17 cellular contexts compared by ENCODE assay signal in genomic region chr1:119764220-119764619, GRCh38. TPM values are rescaled to one million over a fixed set of nuclear protein-coding genes. Genes with fewer than 3 reads are reported as not detected.
DNase-seq lines count a peak whose midpoint lies in the region; ATAC-seq and TF ChIP-seq lines count a peak whose summit lies in the region.
"Had no signal": no experiment of that assay in that cellular context is flagged by ENCODE, and none has a peak within 500 bp of the region (broad histone marks: within the 10 kb centered on the region; RNA-seq: fewer than 3 reads in every experiment).

No MANE protein-coding gene starts in this region.

- DNase-seq in left ventricle myocardium superior: no peak
- DNase-seq in right cardiac atrium: no peak
- no peak for DNase-seq in left lobe of liver (ENCODE audit: low spot score)
- no peak for DNase-seq in NCI-H446 treated with DMSO at 0.1 percent for 48 hours (lab: John Stamatoyannopoulos, UW)
- DNase-seq: Calu3; CD4-positive, alpha-beta T cell; DMS 273 treated with DMSO at 0.1 percent for 48 hours; GM23248; H7 had no signal

- ATAC-seq in left ventricle myocardium superior: peak; percentile 41
- no peak for ATAC-seq in right cardiac atrium
- ATAC-seq in left lobe of liver: peak; percentile 16
- no peak for ATAC-seq in GM19395 (IDR thresholded peaks at IDR 0.05; ENCODE audit: unreplicated experiment)
- no peak for ATAC-seq in HG03571 (IDR thresholded peaks at IDR 0.05; ENCODE audit: unreplicated experiment)
- ATAC-seq: GM12878 had no signal

- no peak overlapping the region for H3K27ac ChIP-seq in right cardiac atrium (ENCODE audit: low read length)
- H3K27ac ChIP-seq in C4-2B: peak overlapping the region; percentile 28; the same call in 1 of the 2 replicates
- H3K27ac ChIP-seq: GM23248 had no signal

- TF ChIP-seq CTCF in C4-2B (conservative IDR thresholded peaks at IDR 0.05): no peak

- 78% methylated on average over 6 of the region's 6 CpGs for WGBS in right cardiac atrium

- intact Hi-C loops in left ventricle myocardium superior (cut with micrococcal nuclease) (no loop called here), right cardiac atrium (cut with DNase I) (no loop called here)

- H3K4me3 ChIP-seq in right cardiac atrium (ENCODE audit: low read length): no peak overlapping the region
- H3K4me3 ChIP-seq: GM12878, GM23248 had no signal

- no peaks in the 10 kb centered on the region for H3K27me3 ChIP-seq in right cardiac atrium (ENCODE audit: control insufficient read depth, insufficient read depth)

- peaks cover 2% of the 10 kb centered on the region for H3K4me1 ChIP-seq in right cardiac atrium (ENCODE audit: control insufficient read depth, insufficient read depth, low read length)

- no peaks in the 10 kb centered on the region for H3K9me3 ChIP-seq in right cardiac atrium (ENCODE audit: control insufficient read depth, low read length)

RNA-seq across cellular contexts. Expression of gene HMGCS2, which starts 4.5 kb away (rescaled TPM):
- total RNA-seq in left ventricle myocardium superior (149 TPM), right cardiac atrium (10 to 100 TPM in 3 of 4 donors, under 1 TPM in 1; 0.82 to 50.8 (median 21.4) TPM), left lobe of liver (867 TPM)
- polyA plus RNA-seq in right cardiac atrium: 18.5 TPM
- total RNA-seq: A673; Calu3; CD4-positive, alpha-beta T cell; Daoy; GM23248; H7; HT1080 had no signal
- polyA plus RNA-seq: BJ, GM12878, GM23248 had no signal

RNA-seq across cellular contexts. Expression of gene REG4, which starts 47.0 kb away (rescaled TPM):
- not detected for total RNA-seq in left ventricle myocardium superior
- total RNA-seq in right cardiac atrium: not detected
- not detected for polyA plus RNA-seq in right cardiac atrium
- not detected for total RNA-seq in left lobe of liver
- total RNA-seq: A673, Calu3, Daoy, GM12878, GM23248, H7 had no signal
- polyA plus RNA-seq: BJ, GM12878, GM23248 had no signal

RNA-seq across cellular contexts. Expression of gene PHGDH, which starts 52.5 kb away (rescaled TPM):
- total RNA-seq in left ventricle myocardium superior (7.8 TPM), right cardiac atrium (10 to 100 TPM; 18.1 to 43.1 (median 20.5) TPM), left lobe of liver (76.3 TPM)
- 11.9 TPM for polyA plus RNA-seq in right cardiac atrium

Comparison
In these comparisons a context has a peak if more than half of its experiments do, and no peak if none do; other contexts are left out.
1. ATAC-seq: peak in left ventricle myocardium superior (single experiment) and left lobe of liver (single experiment); none in right cardiac atrium (0 of 2), GM19395 (single experiment) and HG03571 (single experiment).